8 cellular contexts compared by ENCODE assay signal in the genomic region with DNA sequence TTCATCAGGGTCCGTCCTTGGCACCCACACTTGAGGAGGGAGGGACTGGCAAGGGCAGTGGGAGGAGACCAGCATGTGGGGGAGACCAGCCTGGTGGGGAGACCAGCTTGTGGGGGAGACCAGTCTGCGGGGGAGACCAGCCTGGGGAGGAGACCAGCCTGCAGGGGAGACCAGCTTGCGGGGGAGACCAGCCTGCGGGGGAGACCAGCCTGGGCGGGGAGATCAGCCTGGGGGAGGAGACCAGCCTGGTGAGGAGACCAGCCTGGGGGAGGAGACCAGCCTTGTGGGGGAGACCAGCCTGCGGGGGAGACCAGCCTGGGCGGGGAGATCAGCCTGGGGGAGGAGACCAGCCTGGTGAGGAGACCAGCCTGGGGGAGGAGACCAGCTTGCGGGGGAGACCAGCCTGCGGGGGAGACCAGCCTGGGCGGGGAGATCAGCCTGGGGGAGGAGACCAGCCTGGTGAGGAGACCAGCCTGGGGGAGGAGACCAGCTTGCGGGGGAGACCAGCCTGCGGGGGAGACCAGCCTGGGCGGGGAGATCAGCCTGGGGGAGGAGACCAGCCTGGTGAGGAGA. TPM values are rescaled to one million over a fixed set of nuclear protein-coding genes. Genes with fewer than 3 reads are reported as not detected.
DNase-seq lines count a peak whose midpoint lies in the region; ATAC-seq, FAIRE-seq and TF ChIP-seq lines count a peak whose summit lies in the region.
"Not testable (repeated sequence)": the region's sequence is repeated elsewhere in the genome, so short reads cannot be mapped to it uniquely, and the experiment has no call there.

No MANE protein-coding gene starts in this region.

- ATAC-seq in WTC11 = not testable (repeated sequence)

- H3K27ac Mint-ChIP-seq in WTC11; astrocyte (ENCODE audit: unreplicated experiment): not testable (repeated sequence)

- CTCF ChIA-PET in WTC11 (lab: Charles Lee) = interaction anchor here (0.6 to 2.0 kb wide), 6 partner anchors 11 to 363 kb away, joined by 3 to 8 read pairs (median 6); no protein-coding TSS in a partner anchor

- not testable (repeated sequence) for H2BK12ac ChIP-seq in trophoblast cell (ENCODE audit: low read length)

- not testable (repeated sequence) for H3K79me2 ChIP-seq in astrocyte (ENCODE audit: insufficient read depth, low read length); trophoblast cell (ENCODE audit: control insufficient read depth, insufficient read depth, low read length, poor library complexity)

- not testable (repeated sequence) for H4K20me1 ChIP-seq in astrocyte (ENCODE audit: insufficient read depth, low read length)

- H3K27me3 ChIP-seq in astrocyte (ENCODE audit: insufficient read depth, low read length); trophoblast cell (ENCODE audit: insufficient read depth, low read length); uterus: not testable (repeated sequence)

- peak overlapping the region; percentile 4 for H4K91ac ChIP-seq in trophoblast cell (ENCODE audit: low read depth, low read length)

- not testable (repeated sequence) for H3K23ac ChIP-seq in trophoblast cell (ENCODE audit: low read length)

- H3K18ac ChIP-seq in trophoblast cell (ENCODE audit: low read length) = not testable (repeated sequence)

- not testable (repeated sequence) for H3K36me3 Mint-ChIP-seq in WTC11; astrocyte (ENCODE audit: low read depth, unreplicated experiment)

- H2AFZ ChIP-seq in astrocyte (ENCODE audit: low read depth, low read length); trophoblast cell (ENCODE audit: insufficient read depth, low read length, poor library complexity): not testable (repeated sequence)

- not testable (repeated sequence) for H2AK5ac ChIP-seq in trophoblast cell (ENCODE audit: low read length)

- not testable (repeated sequence) for H3K27ac ChIP-seq in astrocyte (ENCODE audit: low read depth, low read length); trophoblast cell (ENCODE audit: low read depth, low read length)
- H3K27ac ChIP-seq in uterus = peak overlapping the region; percentile 63 to 66

- H3K79me1 ChIP-seq in trophoblast cell (ENCODE audit: low read length) = not testable (repeated sequence)

- TF ChIP-seq POLR2A in NB4 (IDR thresholded peaks at IDR 0.05; ENCODE audit: extremely low read depth, insufficient read length); uterus (IDR thresholded peaks at IDR 0.05): not testable (repeated sequence)

- not testable (repeated sequence) for FAIRE-seq in astrocyte (lab: Jason Lieb, UNC)

- not testable (repeated sequence) for H3K4ac ChIP-seq in trophoblast cell (ENCODE audit: low read depth, low read length)

- H2BK120ac ChIP-seq in trophoblast cell (ENCODE audit: insufficient read depth, low read length, poor library complexity) = not testable (repeated sequence)

- TF ChIP-seq CTCF in GM12864 (IDR thresholded peaks at IDR 0.05; ENCODE audit: low read depth, low read length, missing control alignments); NB4 (IDR thresholded peaks at IDR 0.05; ENCODE audit: low read depth, low read length); WTC11 (IDR thresholded peaks at IDR 0.05); astrocyte (IDR thresholded peaks at IDR 0.05; ENCODE audit: insufficient read depth, low read depth, low read length); epithelial cell of proximal tubule (conservative IDR thresholded peaks at IDR 0.05; ENCODE audit: low read depth, low read length); uterus (IDR thresholded peaks at IDR 0.05): not testable (repeated sequence)

- not testable (repeated sequence) for H3K14ac ChIP-seq in trophoblast cell (ENCODE audit: low read length)

- H3K4me2 ChIP-seq in astrocyte (ENCODE audit: low read length) (peak overlapping the region; percentile 94), trophoblast cell (ENCODE audit: low read length) (peak overlapping the region; percentile 79)

- H3K9me3 Mint-ChIP-seq in WTC11; astrocyte (ENCODE audit: unreplicated experiment): not testable (repeated sequence)

- H3K36me3 ChIP-seq in astrocyte (ENCODE audit: insufficient read depth, low read length); trophoblast cell (ENCODE audit: control insufficient read depth in 1 of 2, insufficient read depth in 2 of 2, low read length in 2 of 2); uterus: not testable (repeated sequence)

- intact Hi-C loops in uterus (cut with DNase I; ENCODE audit: low total_unique reads) = not testable (repeated sequence)

- not testable (repeated sequence) for H2BK5ac ChIP-seq in trophoblast cell (ENCODE audit: low read depth, low read length, poor library complexity)

- H3K4me3 Mint-ChIP-seq in WTC11 = peak overlapping the region; percentile 72
- peak overlapping the region; percentile 86 for H3K4me3 Mint-ChIP-seq in astrocyte (ENCODE audit: unreplicated experiment)

- no CpG with 5 or more reads among the region's 13 CpGs for WGBS in trophoblast cell (ENCODE audit: extremely low coverage, insufficient coverage, insufficient read length)

- peak overlapping the region; percentile 78; the same call in 1 of the 2 replicates for H3K4me3 ChIP-seq in GM12864 (ENCODE audit: low read depth, low read length)
- H3K4me3 ChIP-seq in NB4 (ENCODE audit: low read depth, low read length); astrocyte (ENCODE audit: insufficient read depth, low read depth, low read length); trophoblast cell (ENCODE audit: low read depth, low read length); uterus: not testable (repeated sequence)
- peak overlapping the region; percentile 86 for H3K4me3 ChIP-seq in epithelial cell of proximal tubule (ENCODE audit: low read depth, low read length)

- not testable (repeated sequence) for DNase-seq in GM12864 (ENCODE audit: low read depth); WTC11 (ENCODE audit: low spot score); astrocyte (ENCODE audit: low read depth); epithelial cell of proximal tubule (ENCODE audit: low read depth); trophoblast cell
- DNase-seq in NB4 (ENCODE audit: low read depth) (peak; percentile 72), left kidney (ENCODE audit: low read depth, low spot score) (peak; percentile 18), uterus (peak in 1 of 2 donors; percentile 46)

- not testable (repeated sequence) for H3K4me1 ChIP-seq in astrocyte (ENCODE audit: insufficient read depth, low read length); trophoblast cell (ENCODE audit: control insufficient read depth in 1 of 2, insufficient read depth in 2 of 2, low read length in 2 of 2); uterus

- not testable (repeated sequence) for H3K9me3 ChIP-seq in astrocyte (ENCODE audit: insufficient read depth, low read depth, low read length); trophoblast cell (ENCODE audit: insufficient read depth, low read depth, low read length); uterus

- not testable (repeated sequence) for H3K27me3 Mint-ChIP-seq in WTC11 (ENCODE audit: low read depth); astrocyte (ENCODE audit: low read depth, unreplicated experiment)

- not testable (repeated sequence) for H4K8ac ChIP-seq in trophoblast cell (ENCODE audit: low read depth, low read length)

- H3K9ac ChIP-seq in astrocyte (ENCODE audit: low read length); trophoblast cell (ENCODE audit: low read length): not testable (repeated sequence)

- H3K4me1 Mint-ChIP-seq in WTC11 = peaks cover 28% of the 10 kb centered on the region
- H3K4me1 Mint-ChIP-seq in astrocyte (ENCODE audit: low read depth, unreplicated experiment) = not testable (repeated sequence)

- POLR2A ChIA-PET in WTC11 (lab: Charles Lee) = not testable (repeated sequence)

- H4K12ac ChIP-seq in trophoblast cell (ENCODE audit: low read depth, low read length) = not testable (repeated sequence)

RNA-seq across cellular contexts. Expression of a gene that starts 0.8 kb away (rescaled TPM):
- total RNA-seq in WTC11 (2021) (56.5 to 61.7 TPM (median 57.6 TPM) in 3 replicates), astrocyte (15.8 and 17.8 TPM in 2 replicates), epithelial cell of proximal tubule (15.6 and 22.0 TPM in 2 replicates), uterus (1 to 10 TPM in 3 of 4 donors, not detected in 1; 4.9 to 10.0 (median 6.4) TPM)
- 22.3 and 23.2 TPM in 2 replicates for polyA plus RNA-seq in trophoblast cell (2013)

RNA-seq across cellular contexts. Expression of a gene that starts 28.0 kb away (rescaled TPM):
- 6.1 to 9.6 TPM (median 9.5 TPM) in 3 replicates for total RNA-seq in WTC11 (2021)
- total RNA-seq in astrocyte = 1.9 and 2.0 TPM in 2 replicates
- not detected in 2 replicates for total RNA-seq in epithelial cell of proximal tubule
- 1.0 and 1.4 TPM in 2 replicates for polyA plus RNA-seq in trophoblast cell (2013)
- 1 to 10 TPM in 2 of 4 donors, not detected in 2; 4.5 to 7.0 TPM for total RNA-seq in uterus

RNA-seq across cellular contexts. Expression of a gene that starts 45.2 kb away (rescaled TPM):
- total RNA-seq in WTC11 (2021) (79.9 to 101 TPM (median 92.6 TPM) in 3 replicates), astrocyte (58.1 and 83.2 TPM in 2 replicates), epithelial cell of proximal tubule (32.0 and 106 TPM in 2 replicates), uterus (10 to 100 TPM; 35.4 to 94.0 (median 41.5) TPM)
- 63.4 and 64.5 TPM in 2 replicates for polyA plus RNA-seq in trophoblast cell (2013)
